In the genomic region with DNA sequence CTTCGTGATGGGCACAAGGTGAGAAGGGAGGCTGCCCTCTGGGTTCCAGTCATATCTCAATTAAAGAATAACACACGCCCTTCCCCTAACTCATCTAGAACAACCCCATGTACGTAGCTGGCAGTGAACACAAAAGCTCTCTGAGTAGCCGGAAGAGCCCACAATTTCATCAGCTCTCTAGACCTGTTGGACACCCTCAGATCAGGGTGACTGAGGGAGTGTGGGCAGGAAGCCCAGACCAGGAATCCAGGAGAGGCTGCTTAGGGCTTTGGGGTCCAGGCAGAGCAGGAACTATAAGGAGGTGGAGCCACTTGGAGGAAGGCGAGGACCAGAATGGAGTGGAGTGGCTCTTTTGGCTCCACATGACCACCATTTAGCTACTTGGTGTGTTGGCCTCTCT, we compare ENCODE assay signal across 26 cellular contexts.
A peak's percentile ranks its signal among the peaks of the same experiment; 100 is the strongest.
DNase-seq lines count a peak whose midpoint lies in the region; ATAC-seq, FAIRE-seq and TF ChIP-seq lines count a peak whose summit lies in the region.
"Had no signal": no experiment of that assay in that cellular context is flagged by ENCODE, and none has a peak within 500 bp of the region (broad histone marks: within the 10 kb centered on the region; RNA-seq: fewer than 3 reads in every experiment).

No MANE protein-coding gene starts in this region.

- intact Hi-C loops in MCF 10A (cut with micrococcal nuclease) (loop anchor here (10.0 kb wide), 1 partner anchor 519 kb away; no protein-coding TSS in a partner anchor), breast epithelium (cut with DNase I; ENCODE audit: low total_unique reads) (no loop called here), Right ventricle myocardium inferior (cut with DNase I) (no loop called here)

- TF ChIP-seq CTCF in MCF 10A (IDR thresholded peaks at IDR 0.05; ENCODE audit: unreplicated experiment) (no peak), breast epithelium (IDR thresholded peaks at IDR 0.05) (no peak), hepatocyte (IDR thresholded peaks at IDR 0.05; ENCODE audit: poor library complexity) (no peak), GM13977 (IDR thresholded peaks at IDR 0.05; ENCODE audit: extremely low read depth, insufficient read depth, missing control alignments) (no peak)

- no peaks in the 10 kb centered on the region for H3K27me3 Mint-ChIP-seq in MCF 10A (ENCODE audit: insufficient read depth, unreplicated experiment)
- H3K27me3 Mint-ChIP-seq: activated naive CD8-positive, alpha-beta T cell treated with anti-CD3 and anti-CD28 coated beads, Interleukin-2, amount 10 ng/mL, durations not matched to agents 7 days and 5 days; T-cell had no signal

- BruUV-seq in MCF 10A (replicated peaks; lab: Mats Ljungman, UMichigan) = no TSS peak

- in situ Hi-C loops in GM13977 (cut with MboI; ENCODE audit: low pct_unique_long_range_greater_than_20kb, low sequenced_read_pairs, unreplicated experiment) = no loop called here

- H3K27ac ChIP-seq in breast epithelium (no peak overlapping the region), hepatocyte (peak overlapping the region; percentile 62)
- H3K27ac ChIP-seq: 22Rv1, RWPE1 had no signal

- ATAC-seq in HG03159 (IDR thresholded peaks at IDR 0.05; ENCODE audit: unreplicated experiment) = peak; percentile 13
- no peak for ATAC-seq in stimulated activated effector memory CD8-positive, alpha-beta T cell treated with anti-CD3 and anti-CD28 coated beads, Interleukin-12 subunit alpha, Interleukin-12 subunit beta, amount 100 ng/mL, for 72 hours
- ATAC-seq in Right ventricle myocardium inferior = no peak
- ATAC-seq: left cardiac atrium; right cardiac atrium; stimulated activated naive CD8-positive, alpha-beta T cell treated with anti-CD3 and anti-CD28 coated beads, Interleukin-15, Interleukin-2, amounts not matched to agents 100 U/mL and 50 U/mL, for 24 hours; T-cell had no signal

- H3K36me3 ChIP-seq in breast epithelium = no peaks in the 10 kb centered on the region
- no peaks in the 10 kb centered on the region for H3K36me3 ChIP-seq in hepatocyte (replicated peaks; ENCODE audit: insufficient read depth, low read depth)

- H3K9me3 ChIP-seq in breast epithelium (no peaks in the 10 kb centered on the region), hepatocyte (ENCODE audit: low read depth) (no peaks in the 10 kb centered on the region)
- H3K9me3 ChIP-seq: neutrophil had no signal

- H3K36me3 Mint-ChIP-seq in MCF 10A (ENCODE audit: insufficient read depth, unreplicated experiment) = no peaks in the 10 kb centered on the region
- peaks cover 5% of the 10 kb centered on the region for H3K36me3 Mint-ChIP-seq in stimulated activated effector memory CD8-positive, alpha-beta T cell treated with anti-CD3 and anti-CD28 coated beads, Interleukin-12 subunit alpha, Interleukin-12 subunit beta, amount 100 ng/mL, for 72 hours

- CTCF ChIA-PET in MCF 10A (lab: Yijun Ruan, JAX) = interaction anchor here (0.5 to 1.2 kb wide), 8 partner anchors 11 to 921 kb away, joined by 3 to 5 read pairs (median 3); no protein-coding TSS in a partner anchor

- no peak overlapping the region for H3K4me3 Mint-ChIP-seq in MCF 10A (ENCODE audit: unreplicated experiment)
- H3K4me3 Mint-ChIP-seq in stimulated activated effector memory CD8-positive, alpha-beta T cell treated with anti-CD3 and anti-CD28 coated beads, Interleukin-12 subunit alpha, Interleukin-12 subunit beta, amount 100 ng/mL, for 72 hours = no peak overlapping the region
- H3K4me3 Mint-ChIP-seq: activated naive CD8-positive, alpha-beta T cell treated with anti-CD3 and anti-CD28 coated beads, Interleukin-2, amount 10 ng/mL, durations not matched to agents 7 days and 5 days; HFFc6; T-cell had no signal

- H2AFZ ChIP-seq in hepatocyte = no peak overlapping the region

- no peaks in the 10 kb centered on the region for H3K9me2 ChIP-seq in hepatocyte (replicated peaks; ENCODE audit: insufficient read depth)

- peak overlapping the region; percentile 71 for H3K27ac Mint-ChIP-seq in MCF 10A (ENCODE audit: low read depth, unreplicated experiment)
- peak overlapping the region; percentile 76 for H3K27ac Mint-ChIP-seq in stimulated activated effector memory CD8-positive, alpha-beta T cell treated with anti-CD3 and anti-CD28 coated beads, Interleukin-12 subunit alpha, Interleukin-12 subunit beta, amount 100 ng/mL, for 72 hours
- H3K27ac Mint-ChIP-seq: activated naive CD8-positive, alpha-beta T cell treated with anti-CD3 and anti-CD28 coated beads, Interleukin-2, amount 10 ng/mL, durations not matched to agents 7 days and 5 days; HFFc6; T-cell had no signal

- FAIRE-seq in GM12892 (lab: Jason Lieb, UNC) = no peak

- peaks cover 37% of the 10 kb centered on the region for H3K4me1 Mint-ChIP-seq in MCF 10A (ENCODE audit: insufficient read depth, unreplicated experiment)
- H3K4me1 Mint-ChIP-seq in stimulated activated effector memory CD8-positive, alpha-beta T cell treated with anti-CD3 and anti-CD28 coated beads, Interleukin-12 subunit alpha, Interleukin-12 subunit beta, amount 100 ng/mL, for 72 hours = peaks cover 13% of the 10 kb centered on the region
- H3K4me1 Mint-ChIP-seq: activated naive CD8-positive, alpha-beta T cell treated with anti-CD3 and anti-CD28 coated beads, Interleukin-2, amount 10 ng/mL, durations not matched to agents 7 days and 5 days had no signal

- WGBS in hepatocyte (ENCODE audit: low lambda C conversion rate, missing lambda C conversion rate) = 96% methylated on average over 5 of the region's 5 CpGs

- TF ChIP-seq POLR2A in breast epithelium (IDR thresholded peaks at IDR 0.05) (no peak), GM12892 (IDR thresholded peaks at IDR 0.05; ENCODE audit: low read depth, low read length) (no peak)

- DNase-seq in MCF 10A (ENCODE audit: unreplicated experiment) (no peak), breast epithelium (ENCODE audit: low spot score in 2 of 2) (no peak), hepatocyte (ENCODE audit: low spot score) (no peak), Right ventricle myocardium inferior (ENCODE audit: missing footprints) (no peak), GM12892 (ENCODE audit: insufficient read length) (no peak), GM13977 (ENCODE audit: low spot score) (no peak)
- DNase-seq in stimulated activated effector memory CD8-positive, alpha-beta T cell treated with anti-CD3 and anti-CD28 coated beads, Interleukin-12 subunit alpha, Interleukin-12 subunit beta, amount 100 ng/mL, for 72 hours (ENCODE audit: low spot score in 2 of 2) = no peak
- DNase-seq: activated CD4-positive, alpha-beta T cell treated with anti-CD3 and anti-CD28 coated beads, Interleukin-2, amount 50 U/mL, for 48 hours; activated gamma-delta T cell treated with Interleukin-2 at 50 U/mL for 16 hours; activated naive CD8-positive, alpha-beta T cell treated with anti-CD3 and anti-CD28 coated beads, Interleukin-2, amount 10 ng/mL, durations not matched to agents 7 days and 5 days; activated T-cell treated with anti-CD3 and anti-CD28 coated beads, Interleukin-2, amount 50 U/mL, for 48 hours; aorta; HFFc6; hippocampal formation; left cardiac atrium; NCI-H2029; NCI-H524; OCI-M1; right cardiac atrium; stimulated activated CD4-positive, alpha-beta T cell treated with anti-CD3 and anti-CD28 coated beads, Interleukin-1b, Interleukin-23, amount 100 ng/mL, for 48 hours; stimulated activated naive CD8-positive, alpha-beta T cell treated with anti-CD3 and anti-CD28 coated beads, Interleukin-15, Interleukin-2, amounts not matched to agents 100 U/mL and 50 U/mL, for 24 hours; T-cell had no signal

- H3K4me1 ChIP-seq in breast epithelium (no peaks in the 10 kb centered on the region), hepatocyte (ENCODE audit: insufficient read depth) (peaks cover 22% of the 10 kb centered on the region)

- no peaks in the 10 kb centered on the region for H3K9me3 Mint-ChIP-seq in MCF 10A (ENCODE audit: unreplicated experiment)
- no peaks in the 10 kb centered on the region for H3K9me3 Mint-ChIP-seq in stimulated activated effector memory CD8-positive, alpha-beta T cell treated with anti-CD3 and anti-CD28 coated beads, Interleukin-12 subunit alpha, Interleukin-12 subunit beta, amount 100 ng/mL, for 72 hours
- H3K9me3 Mint-ChIP-seq: HFFc6, T-cell had no signal

- no peaks in the 10 kb centered on the region for H3K27me3 ChIP-seq in breast epithelium
- H3K27me3 ChIP-seq in hepatocyte = no peaks in the 10 kb centered on the region
- H3K27me3 ChIP-seq: neutrophil had no signal

- H3K4me3 ChIP-seq in breast epithelium (no peak overlapping the region), hepatocyte (no peak overlapping the region)

- POLR2A ChIA-PET in MCF 10A (lab: Yijun Ruan, JAX) = interaction anchor here (0.9 to 3.5 kb wide), 9 partner anchors 9 to 102 kb away, joined by 3 to 25 read pairs (median 10); no protein-coding TSS in a partner anchor

- H4K20me1 ChIP-seq in hepatocyte (ENCODE audit: insufficient read depth, poor library complexity, severe bottlenecking) = no peaks in the 10 kb centered on the region

- H3K4me2 ChIP-seq in hepatocyte = peak overlapping the region; percentile 35

- no peaks in the 10 kb centered on the region for H3K79me2 ChIP-seq in hepatocyte
